In genomic region chr22:49100316-49100715, GRCh38 we compare ENCODE assay signal across 21 cellular contexts.
DNase-seq lines count a peak whose midpoint lies in the region; FAIRE-seq and TF ChIP-seq lines count a peak whose summit lies in the region.
"Had no signal": no experiment of that assay in that cellular context is flagged by ENCODE, and none has a peak within 500 bp of the region (broad histone marks: within the 10 kb centered on the region; RNA-seq: fewer than 3 reads in every experiment).

No MANE protein-coding gene starts in this region.

- H3K14ac ChIP-seq in H1 (ENCODE audit: insufficient read length) (no peak overlapping the region), mesenchymal stem cell (ENCODE audit: low read length in 2 of 2) (no peak overlapping the region)

- no peaks in the 10 kb centered on the region for H3K79me1 ChIP-seq in H1 (ENCODE audit: low read depth, low read length)
- no peaks in the 10 kb centered on the region for H3K79me1 ChIP-seq in mesenchymal stem cell (replicated peaks; ENCODE audit: low read length, poor library complexity, severe bottlenecking)

- H3K36me3 ChIP-seq in BLaER1, result no peaks in the 10 kb centered on the region
- no peaks in the 10 kb centered on the region; a peak in 1 of 8 replicates for H3K36me3 ChIP-seq in H1 (ENCODE audit: control insufficient read depth in 2 of 4, insufficient read depth in 4 of 4, low read length in 3 of 4)
- peaks cover 0 to 3% of the 10 kb centered on the region in 2 experiments for H3K36me3 ChIP-seq in mesenchymal stem cell (ENCODE audit: control insufficient read depth in 1 of 2, insufficient read depth in 2 of 2, low read depth in 1 of 2, low read length in 2 of 2)

- TF ChIP-seq CTCF in CD14-positive monocyte (IDR thresholded peaks at IDR 0.05), result no peak
- no peak for TF ChIP-seq CTCF in H1 (IDR thresholded peaks at IDR 0.05; ENCODE audit: control extremely low read depth in 1 of 3, insufficient read depth in 1 of 3, low read depth in 1 of 3, low read length in 3 of 3)

- H4K20me1 ChIP-seq in BLaER1 (no peaks in the 10 kb centered on the region), H1 (replicated peaks in 1 of 2; ENCODE audit: control insufficient read depth in 1 of 2, insufficient read depth in 2 of 2, low read length in 2 of 2) (peaks cover 0 to 6% of the 10 kb centered on the region in 2 experiments)

- H3K4me2 ChIP-seq in BLaER1 (peak overlapping the region; percentile 60), H1 (ENCODE audit: insufficient read depth in 1 of 2, low read depth in 2 of 2, low read length in 2 of 2) (no peak overlapping the region), mesenchymal stem cell (ENCODE audit: low read length, poor library complexity, severe bottlenecking) (no peak overlapping the region)

- no peak for TF ChIP-seq EP300 in H1 (IDR thresholded peaks at IDR 0.05; ENCODE audit: borderline replicate concordance in 1 of 2, low read depth in 2 of 2, low read length in 2 of 2)

- H3K27ac ChIP-seq in BLaER1 (no peak overlapping the region), H1 (ENCODE audit: low read depth, low read length) (no peak overlapping the region), mesenchymal stem cell (ENCODE audit: low read length, poor library complexity, severe bottlenecking) (no peak overlapping the region)
- H3K27ac ChIP-seq: GM23248 had no signal

- intact Hi-C loops in CD14-positive monocyte (cut with micrococcal nuclease), result no loop called here
- intact Hi-C loops in posterior vena cava (cut with DNase I), result no loop called here

- H4K8ac ChIP-seq in H1 (ENCODE audit: extremely low read depth, insufficient read depth, low read length) (no peak overlapping the region), mesenchymal stem cell (ENCODE audit: low read length) (no peak overlapping the region)

- H3K4ac ChIP-seq in H1 (replicated peaks; ENCODE audit: insufficient read length, low read depth, low read length) (no peak overlapping the region), mesenchymal stem cell (ENCODE audit: low read depth in 1 of 2, low read length in 2 of 2) (no peak overlapping the region)

- no peak overlapping the region for H2BK12ac ChIP-seq in H1 (ENCODE audit: low read depth, low read length)
- H2BK12ac ChIP-seq in mesenchymal stem cell (ENCODE audit: low read length in 2 of 2), result no peak overlapping the region

- no peak for TF ChIP-seq RAD21 in H1 (IDR thresholded peaks at IDR 0.05 in 1 of 2, conservative IDR thresholded peaks at IDR 0.05 in 1 of 2; ENCODE audit: low read depth in 2 of 2, low read length in 2 of 2)

- H3K4me1 Mint-ChIP-seq in CD14-positive monocyte, result no peaks in the 10 kb centered on the region
- H3K4me1 Mint-ChIP-seq: CD4-positive, CD25-positive, alpha-beta regulatory T cell had no signal

- H2AFZ ChIP-seq in H1 (ENCODE audit: low read length), result no peak overlapping the region
- no peak overlapping the region for H2AFZ ChIP-seq in mesenchymal stem cell (ENCODE audit: low read depth, low read length)
- H2AFZ ChIP-seq: GM23248 had no signal

- H3K36me3 Mint-ChIP-seq in CD14-positive monocyte, result no peaks in the 10 kb centered on the region
- H3K36me3 Mint-ChIP-seq: CD4-positive, CD25-positive, alpha-beta regulatory T cell had no signal

- CTCF ChIA-PET in H1 (lab: Charles Lee; ENCODE audit: partially characterized antibody), result interaction anchor here (1.7 kb wide), 1 partner anchor 205 kb away, joined by 5 read pairs; no protein-coding TSS in a partner anchor

- no peak overlapping the region for H4K5ac ChIP-seq in H1 (ENCODE audit: insufficient read length, low read depth, low read length)

- H3K27me3 ChIP-seq in BLaER1 (no peaks in the 10 kb centered on the region; the same call in 1 of the 2 replicates), H1 (replicated peaks in 1 of 4; ENCODE audit: control insufficient read depth in 3 of 4, extremely low read depth in 1 of 4, insufficient read depth in 3 of 4, low read length in 3 of 4) (no peaks in the 10 kb centered on the region), mesenchymal stem cell (ENCODE audit: control insufficient read depth in 1 of 2, insufficient read depth in 1 of 2, low read length in 2 of 2) (peaks cover 0 to 8% of the 10 kb centered on the region in 2 experiments)

- WGBS in H1 (ENCODE audit: extremely low coverage in 1 of 2, insufficient coverage in 1 of 2, insufficient read length in 1 of 2, insufficient replicate concordance in 2 of 2, low coverage in 1 of 2, low lambda C conversion rate in 2 of 2, missing lambda C conversion rate in 1 of 2), 2 experiments, result 95% methylated on average over 9 of the region's 9 CpGs; no CpG with 5 or more reads in 1 of the 2 experiments
- WGBS in mesenchymal stem cell, result 81% methylated on average over 9 of the region's 9 CpGs

- H3K18ac ChIP-seq in H1 (ENCODE audit: extremely low read depth, low read length) (no peak overlapping the region), mesenchymal stem cell (ENCODE audit: low read depth in 1 of 2, low read length in 2 of 2) (no peak overlapping the region)

- no peak overlapping the region for H3K4me3 Mint-ChIP-seq in CD14-positive monocyte
- H3K4me3 Mint-ChIP-seq: CD4-positive, CD25-positive, alpha-beta regulatory T cell; HFFc6 had no signal

- H3K79me2 ChIP-seq in H1 (ENCODE audit: control insufficient read depth in 1 of 2, insufficient read depth in 2 of 2, low read length in 2 of 2), result no peaks in the 10 kb centered on the region

- H3K27ac Mint-ChIP-seq in CD14-positive monocyte, result no peak overlapping the region
- H3K27ac Mint-ChIP-seq: HFFc6 had no signal

- H2BK15ac ChIP-seq in H1 (ENCODE audit: low read length), result no peak overlapping the region
- no peak overlapping the region for H2BK15ac ChIP-seq in mesenchymal stem cell (ENCODE audit: low read depth, poor library complexity, severe bottlenecking)

- H2BK20ac ChIP-seq in H1 (ENCODE audit: low read length), result peak overlapping the region; percentile 15; the same call in 1 of the 2 replicates

- H3K23me2 ChIP-seq in H1 (ENCODE audit: low read depth, low read length), result peaks cover 5% of the 10 kb centered on the region; the same call in 1 of the 2 replicates

- H2BK5ac ChIP-seq in H1 (ENCODE audit: low read depth, low read length), result no peak overlapping the region
- no peak overlapping the region for H2BK5ac ChIP-seq in mesenchymal stem cell (ENCODE audit: low read depth, low read length, poor library complexity, severe bottlenecking)

- H3K56ac ChIP-seq in H1 (replicated peaks; ENCODE audit: insufficient read length, low read depth, low read length), result no peak overlapping the region

- H3K9me3 Mint-ChIP-seq in CD14-positive monocyte, result peaks cover 0 to 2% (median 0%) of the 10 kb centered on the region in 7 donors
- H3K9me3 Mint-ChIP-seq: CD4-positive, CD25-positive, alpha-beta regulatory T cell had no signal

- H3K4me3 ChIP-seq in BLaER1 (no peak overlapping the region), H1 (ENCODE audit: extremely low read depth in 1 of 4, insufficient read depth in 2 of 4, low read depth in 3 of 4, low read length in 4 of 4) (no peak overlapping the region), mesenchymal stem cell (ENCODE audit: insufficient read depth in 1 of 2, low read depth in 1 of 2, low read length in 2 of 2) (no peak overlapping the region)
- H3K4me3 ChIP-seq: GM23248, K562 had no signal

- DNase-seq in CD14-positive monocyte (ENCODE audit: low spot score), result peak; percentile 37
- DNase-seq in H1 (ENCODE audit: low read depth in 1 of 2, low spot score in 2 of 2), result no peak
- DNase-seq in posterior vena cava (ENCODE audit: low spot score), result peak; percentile 54
- no peak for DNase-seq in COR-L47 (lab: John Stamatoyannopoulos, UW)
- no peak for DNase-seq in mesenchymal stem cell
- DNase-seq in Ammon's horn (ENCODE audit: low spot score), result no peak
- DNase-seq: ACHN; CD4-positive, CD25-positive, alpha-beta regulatory T cell; DMS153; DMS79; GDM1; GM23248; H7; HFFc6; IMR-90 had no signal

- no peak for FAIRE-seq in H1 (lab: Jason Lieb, UNC)
- FAIRE-seq: A204.1, GM12892, GM18507, HTR-8/SVneo, K562 had no signal

- H3K9me3 ChIP-seq in BLaER1, result no peaks in the 10 kb centered on the region
- no peaks in the 10 kb centered on the region for H3K9me3 ChIP-seq in H1 (ENCODE audit: insufficient read depth in 2 of 2, low read depth in 1 of 2, low read length in 1 of 2)
- H3K9me3 ChIP-seq in mesenchymal stem cell (ENCODE audit: control insufficient read depth, low read length), result no peaks in the 10 kb centered on the region

- H4K91ac ChIP-seq in H1 (replicated peaks; ENCODE audit: insufficient read length, low read length), result no peak overlapping the region
- no peak overlapping the region for H4K91ac ChIP-seq in mesenchymal stem cell (ENCODE audit: low read length)

- H3K4me1 ChIP-seq in BLaER1 (peaks cover 33% of the 10 kb centered on the region), H1 (replicated peaks in 1 of 4; ENCODE audit: control insufficient read depth in 3 of 4, insufficient read depth in 4 of 4, low read length in 3 of 4) (no peaks in the 10 kb centered on the region), mesenchymal stem cell (ENCODE audit: control insufficient read depth, insufficient read depth, low read depth, low read length) (peaks cover 2% of the 10 kb centered on the region)

- H3K23ac ChIP-seq in H1 (ENCODE audit: insufficient read length), result no peak overlapping the region
- H3K23ac ChIP-seq in mesenchymal stem cell (ENCODE audit: low read length in 2 of 2), result no peak overlapping the region

- H3K9ac ChIP-seq in BLaER1 (no peak overlapping the region), H1 (replicated peaks in 1 of 4; ENCODE audit: extremely low read depth in 1 of 4, low read depth in 3 of 4, low read length in 3 of 4) (no peak overlapping the region), mesenchymal stem cell (ENCODE audit: low read length) (no peak overlapping the region)
- H3K9ac ChIP-seq: GM23248 had no signal

- H2AK5ac ChIP-seq in H1 (ENCODE audit: low read depth, low read length) (no peak overlapping the region), mesenchymal stem cell (ENCODE audit: low read length, severe bottlenecking) (no peak overlapping the region)

- POLR2A ChIA-PET in H1 (lab: Charles Lee; ENCODE audit: partially characterized antibody), result no interaction called here

- H3K27me3 Mint-ChIP-seq in CD14-positive monocyte (ENCODE audit: low read depth in 3 of 3), result peaks cover 4 to 11% (median 8%) of the 10 kb centered on the region in 3 donors

- no peak for TF ChIP-seq POLR2A in H1 (IDR thresholded peaks at IDR 0.05; ENCODE audit: control extremely low read depth in 1 of 2, low read depth in 2 of 2, low read length in 2 of 2)

- H2BK120ac ChIP-seq in H1 (replicated peaks; ENCODE audit: low read depth, low read length) (no peak overlapping the region), mesenchymal stem cell (ENCODE audit: low read depth, low read length) (no peak overlapping the region)

TF ChIP-seq in H1, 55 proteins besides CTCF, POLR2A, EP300 and RAD21 (continues in another document):
- no peak for TF ChIP-seq KDM4A (IDR thresholded peaks at IDR 0.05; ENCODE audit: low read depth, low read length, severe bottlenecking)

Comparison
In these comparisons a context has a peak if more than half of its experiments do, and no peak if none do; other contexts are left out.
1. DNase-seq: peak in CD14-positive monocyte (single experiment) and posterior vena cava (single experiment); none in H1 (0 of 2), COR-L47 (single experiment), mesenchymal stem cell (single experiment) and Ammon's horn (single experiment).